In genomic region chr7:111242361-111242760, GRCh38 we compare ENCODE assay signal across 24 cellular contexts.
"Had no signal": no experiment of that assay in that cellular context is flagged by ENCODE, and none has a peak within 500 bp of the region (broad histone marks: within the 10 kb centered on the region; RNA-seq: fewer than 3 reads in every experiment).

No MANE protein-coding gene starts in this region.

- H3K27ac Mint-ChIP-seq: activated CD4-positive, alpha-beta T cell treated with anti-CD3 and anti-CD28 coated beads for 36 hours; activated naive CD8-positive, alpha-beta T cell; nephron progenitor cell; stimulated activated naive B cell treated with anti-CD40 and anti-IgM and Interleukin-4, amounts not matched to agents 10 μg/mL and 1 μg/mL and 100 μg/mL, for 72 hours had no signal

- H3K4me3 Mint-ChIP-seq: activated CD4-positive, alpha-beta T cell treated with anti-CD3 and anti-CD28 coated beads for 36 hours; activated naive CD8-positive, alpha-beta T cell; naive B cell; nephron progenitor cell; stimulated activated naive B cell treated with anti-CD40 and anti-IgM and Interleukin-4, amounts not matched to agents 10 μg/mL and 1 μg/mL and 100 μg/mL, for 72 hours had no signal

- H3K9me3 Mint-ChIP-seq: naive B cell; nephron progenitor cell; stimulated activated naive B cell treated with anti-CD40 and anti-IgM and Interleukin-4, amounts not matched to agents 10 μg/mL and 1 μg/mL and 100 μg/mL, for 72 hours had no signal

- ATAC-seq: activated CD4-positive, alpha-beta T cell treated with anti-CD3 and anti-CD28 coated beads for 36 hours; body of pancreas; gastrocnemius medialis; pancreas; stimulated activated naive B cell treated with anti-CD40 and anti-IgM and Interleukin-4, amounts not matched to agents 10 μg/mL and 1 μg/mL and 100 μg/mL, for 72 hours; upper lobe of right lung had no signal

- DNase-seq: activated CD4-positive, alpha-beta T cell treated with anti-CD3 and anti-CD28 coated beads for 36 hours; activated CD4-positive, CD25-positive, alpha-beta regulatory T cell; activated effector memory CD4-positive, alpha-beta T cell treated with Interleukin-2 at 50 U/mL for 16 hours; activated naive CD4-positive, alpha-beta T cell treated with Interleukin-2 at 50 U/mL for 16 hours; aorta; body of pancreas; cerebellar nuclear complex; dorsolateral prefrontal cortex; effector memory CD4-positive, alpha-beta T cell; gastrocnemius medialis; glutamatergic neuron; islet precursor cell; left ventricle myocardium inferior; naive B cell; nephron progenitor cell; pancreas; stimulated activated CD4-positive, alpha-beta T cell treated with anti-CD3 and anti-CD28 coated beads, Interleukin-1b, Interleukin-23, amount 100 ng/mL, for 48 hours; stimulated activated CD4-positive, alpha-beta T cell treated with anti-CD3 and anti-CD28 coated beads, Interleukin-4, amount 100 ng/mL, for 4 hours; stimulated activated CD8-positive, alpha-beta memory T cell treated with anti-CD3 and anti-CD28 coated beads, Interleukin-4, amount 100 ng/mL, for 48 hours; stimulated activated naive B cell treated with anti-CD40 and anti-IgM and Interleukin-4, amounts not matched to agents 10 μg/mL and 1 μg/mL and 100 μg/mL, for 72 hours; stomach; thyroid gland; upper lobe of right lung had no signal

- H3K36me3 Mint-ChIP-seq: activated naive CD8-positive, alpha-beta T cell; naive B cell; stimulated activated naive B cell treated with anti-CD40 and anti-IgM and Interleukin-4, amounts not matched to agents 10 μg/mL and 1 μg/mL and 100 μg/mL, for 72 hours had no signal
